In genomic region chr7:49774459-49775064, GRCh38 we compare ENCODE assay signal across 11 cellular contexts. TPM values are rescaled to one million over a fixed set of nuclear protein-coding genes. Genes with fewer than 3 reads are reported as not detected.
DNase-seq lines count a peak whose midpoint lies in the region; ATAC-seq and TF ChIP-seq lines count a peak whose summit lies in the region.
"Had no signal": no experiment of that assay in that cellular context is flagged by ENCODE, and none has a peak within 500 bp of the region (broad histone marks: within the 10 kb centered on the region; RNA-seq: fewer than 3 reads in every experiment).

No MANE protein-coding gene starts in this region.

- POLR2A ChIA-PET in GM10248 (lab: Yijun Ruan, JAX) = no interaction called here
- POLR2A ChIA-PET in CD8-positive, alpha-beta memory T cell (lab: Charles Lee) = no interaction called here

- no peaks in the 10 kb centered on the region for H3K4me1 ChIP-seq in ES-I3 (ENCODE audit: insufficient read depth, low read length)
- H3K4me1 ChIP-seq in psoas muscle = peaks cover 10% of the 10 kb centered on the region
- H3K4me1 ChIP-seq in CD8-positive, alpha-beta memory T cell (ENCODE audit: insufficient read depth, low read length) = no peaks in the 10 kb centered on the region

- 0 to 1% (median 0%) methylated on average over 36 of the region's 36 CpGs for WGBS in psoas muscle, 3 donors

- H3K9ac ChIP-seq in ES-I3 (ENCODE audit: low read depth, low read length) = peak overlapping the region; percentile 71

- no peak for ATAC-seq in psoas muscle
- ATAC-seq in stimulated activated effector memory CD8-positive, alpha-beta T cell treated with anti-CD3 and anti-CD28 coated beads, Interleukin-12 subunit alpha, Interleukin-12 subunit beta, amount 100 ng/mL, for 72 hours = no peak

- peaks cover 4 to 6% (median 6%) of the 10 kb centered on the region in 3 donors for H3K4me1 Mint-ChIP-seq in CD8-positive, alpha-beta memory T cell
- peaks cover 5% of the 10 kb centered on the region for H3K4me1 Mint-ChIP-seq in stimulated activated effector memory CD8-positive, alpha-beta T cell treated with anti-CD3 and anti-CD28 coated beads, Interleukin-12 subunit alpha, Interleukin-12 subunit beta, amount 100 ng/mL, for 72 hours

- in situ Hi-C loops in brain microvascular endothelial cell (cut with HindIII; ENCODE audit: low pct_ligation_motif_present, low sequenced_read_pairs) = no loop called here

- peak overlapping the region; percentile 27 for H3K27ac ChIP-seq in angular gyrus (ENCODE audit: low read depth, low read length)
- no peak overlapping the region for H3K27ac ChIP-seq in psoas muscle
- H3K27ac ChIP-seq in CD8-positive, alpha-beta memory T cell (ENCODE audit: low read depth, low read length) = no peak overlapping the region
- no peak overlapping the region for H3K27ac ChIP-seq in brain microvascular endothelial cell

- DNase-seq in psoas muscle (no peak), GM10248 (ENCODE audit: extremely low spot score) (no peak), brain microvascular endothelial cell (no peak)
- DNase-seq in CD8-positive, alpha-beta memory T cell = no peak
- DNase-seq in stimulated activated effector memory CD8-positive, alpha-beta T cell treated with anti-CD3 and anti-CD28 coated beads, Interleukin-12 subunit alpha, Interleukin-12 subunit beta, amount 100 ng/mL, for 72 hours (ENCODE audit: low spot score in 2 of 2) = no peak
- DNase-seq: CD4-positive, alpha-beta memory T cell had no signal

- no peak overlapping the region for H3K4me3 Mint-ChIP-seq in CD8-positive, alpha-beta memory T cell
- no peak overlapping the region for H3K4me3 Mint-ChIP-seq in stimulated activated effector memory CD8-positive, alpha-beta T cell treated with anti-CD3 and anti-CD28 coated beads, Interleukin-12 subunit alpha, Interleukin-12 subunit beta, amount 100 ng/mL, for 72 hours

- intact Hi-C loops in psoas muscle (cut with DNase I) = no loop called here

- H3K36me3 Mint-ChIP-seq in CD8-positive, alpha-beta memory T cell = peaks cover 0 to 3% (median 0%) of the 10 kb centered on the region in 3 donors
- H3K36me3 Mint-ChIP-seq in stimulated activated effector memory CD8-positive, alpha-beta T cell treated with anti-CD3 and anti-CD28 coated beads, Interleukin-12 subunit alpha, Interleukin-12 subunit beta, amount 100 ng/mL, for 72 hours = no peaks in the 10 kb centered on the region

- no peak for TF ChIP-seq CTCF in psoas muscle (IDR thresholded peaks at IDR 0.05)
- TF ChIP-seq CTCF in GM10248 (IDR thresholded peaks at IDR 0.05; ENCODE audit: control extremely low read depth, extremely low read depth, low read depth, missing control alignments) = no peak
- no peak for TF ChIP-seq CTCF in brain microvascular endothelial cell (IDR thresholded peaks at IDR 0.05; ENCODE audit: low read depth, low read length, missing control alignments)

- H3K36me3 ChIP-seq in ES-I3 (ENCODE audit: insufficient read depth, low read length) (no peaks in the 10 kb centered on the region), psoas muscle (ENCODE audit: insufficient read depth in 1 of 2, low read depth in 1 of 2) (no peaks in the 10 kb centered on the region), brain microvascular endothelial cell (replicated peaks) (no peaks in the 10 kb centered on the region)
- no peaks in the 10 kb centered on the region for H3K36me3 ChIP-seq in CD8-positive, alpha-beta memory T cell (ENCODE audit: insufficient read depth, low read length)

- no peak overlapping the region for H3K27ac Mint-ChIP-seq in CD8-positive, alpha-beta memory T cell
- no peak overlapping the region for H3K27ac Mint-ChIP-seq in stimulated activated effector memory CD8-positive, alpha-beta T cell treated with anti-CD3 and anti-CD28 coated beads, Interleukin-12 subunit alpha, Interleukin-12 subunit beta, amount 100 ng/mL, for 72 hours
- H3K27ac Mint-ChIP-seq: CD4-positive, alpha-beta memory T cell had no signal

- H3K4me3 ChIP-seq in iPS-11a (ENCODE audit: low read depth, low read length) (peak overlapping the region; percentile 40), psoas muscle (peak overlapping the region; percentile 59), brain microvascular endothelial cell (ENCODE audit: low read depth, low read length) (no peak overlapping the region)
- H3K4me3 ChIP-seq in CD8-positive, alpha-beta memory T cell (ENCODE audit: low read length) = no peak overlapping the region

- peaks cover 29 to 40% of the 10 kb centered on the region in 2 donors for H3K27me3 Mint-ChIP-seq in CD8-positive, alpha-beta memory T cell

- no peaks in the 10 kb centered on the region; the same call in 1 of the 2 replicates for H3K9me3 ChIP-seq in ES-I3 (ENCODE audit: control insufficient read depth, insufficient read depth, low read length)
- no peaks in the 10 kb centered on the region for H3K9me3 ChIP-seq in psoas muscle
- H3K9me3 ChIP-seq in CD8-positive, alpha-beta memory T cell (ENCODE audit: low read length) = no peaks in the 10 kb centered on the region

- CTCF ChIA-PET in GM10248 (lab: Yijun Ruan, JAX) = no interaction called here
- CTCF ChIA-PET in CD8-positive, alpha-beta memory T cell (lab: Charles Lee) = no interaction called here

- peaks cover 0 to 20% (median 10%) of the 10 kb centered on the region in 5 donors for H3K9me3 Mint-ChIP-seq in CD8-positive, alpha-beta memory T cell
- peaks cover 6% of the 10 kb centered on the region for H3K9me3 Mint-ChIP-seq in stimulated activated effector memory CD8-positive, alpha-beta T cell treated with anti-CD3 and anti-CD28 coated beads, Interleukin-12 subunit alpha, Interleukin-12 subunit beta, amount 100 ng/mL, for 72 hours

- H3K27me3 ChIP-seq in psoas muscle (ENCODE audit: insufficient read depth in 3 of 3, low read length in 2 of 3) (peaks cover 3 to 59% (median 21%) of the 10 kb centered on the region in 3 donors), brain microvascular endothelial cell (replicated peaks) (peaks cover 42% of the 10 kb centered on the region)
- no peaks in the 10 kb centered on the region for H3K27me3 ChIP-seq in CD8-positive, alpha-beta memory T cell (ENCODE audit: insufficient read depth, low read length, poor library complexity, severe bottlenecking)

RNA-seq across cellular contexts. Expression of gene VWC2, which starts 1.1 kb away (rescaled TPM):
- not detected for total RNA-seq in psoas muscle
- under 1 TPM in 2 of 3 donors, not detected in 1; under 0.01 to 0.01 TPM for polyA plus RNA-seq in psoas muscle
- total RNA-seq in CD8-positive, alpha-beta memory T cell = not detected
- not detected for polyA plus RNA-seq in CD8-positive, alpha-beta memory T cell
- total RNA-seq: CD4-positive, alpha-beta memory T cell; fibroblast of lung; myocyte had no signal
- polyA plus RNA-seq: CD4-positive, alpha-beta memory T cell; fibroblast of lung had no signal

Comparison
In these comparisons a context has a peak if more than half of its experiments do, and no peak if none do; other contexts are left out.
1. H3K4me3 ChIP-seq: peak in iPS-11a (single experiment) and psoas muscle (single experiment); none in CD8-positive, alpha-beta memory T cell (single experiment) and brain microvascular endothelial cell (single experiment).